10 cellular contexts compared by ENCODE assay signal in genomic region chr20:54475334-54476287, GRCh38. TPM values are rescaled to one million over a fixed set of nuclear protein-coding genes. Genes with fewer than 3 reads are reported as not detected.
DNase-seq lines count a peak whose midpoint lies in the region; ATAC-seq, FAIRE-seq and TF ChIP-seq lines count a peak whose summit lies in the region.
"Had no signal": no experiment of that assay in that cellular context is flagged by ENCODE, and none has a peak within 500 bp of the region (broad histone marks: within the 10 kb centered on the region; RNA-seq: fewer than 3 reads in every experiment).

Gene DOK5 (plus strand): TSS chr20:54475593. CDS start chr20:54475947, 354 bp downstream.

- no peaks in the 10 kb centered on the region for H3K36me3 ChIP-seq in H1 (ENCODE audit: control insufficient read depth in 2 of 4, insufficient read depth in 4 of 4, low read length in 3 of 4)
- H3K36me3 ChIP-seq in lung (ENCODE audit: control insufficient read depth in 2 of 2, insufficient read depth in 2 of 2, low read length in 2 of 2), result no peaks in the 10 kb centered on the region
- no peaks in the 10 kb centered on the region for H3K36me3 ChIP-seq in Caco-2 (ENCODE audit: control insufficient read depth, insufficient read depth, low read length)

- H3K4me3 ChIP-seq in H1 (ENCODE audit: extremely low read depth in 1 of 4, insufficient read depth in 2 of 4, low read depth in 3 of 4, low read length in 4 of 4) (peak within 1 kb of the TSS; percentile 64 to 96 (median 87)), lung (peak within 1 kb of the TSS; percentile 45), Caco-2 (ENCODE audit: low read depth, low read length) (no peak within 1 kb of the TSS)

- 0 out of 2 replicates have a peak within 1 kb of the TSS, but pooled peaks have one; percentile 84 for H2BK20ac ChIP-seq in H1 (ENCODE audit: low read length)

- H3K27ac Mint-ChIP-seq in Caco-2 (ENCODE audit: unreplicated experiment), result no peak within 1 kb of the TSS

- no peaks in the 10 kb centered on the region for H3K4me1 Mint-ChIP-seq in Caco-2 (ENCODE audit: low read depth, unreplicated experiment)

- no peak within 1 kb of the TSS for H3K14ac ChIP-seq in H1 (ENCODE audit: insufficient read length)

- DNase-seq in DMS 273 (lab: John Stamatoyannopoulos, UW; ENCODE audit: unreplicated experiment), result peak; percentile 48
- DNase-seq in DMS 273 treated with DMSO at 0.1 percent for 48 hours (lab: John Stamatoyannopoulos, UW), result no peak
- DNase-seq in H1 (ENCODE audit: low read depth in 1 of 2, low spot score in 2 of 2), result peak in 1 of 2 experiments; percentile 80
- no peak for DNase-seq in lung (ENCODE audit: low spot score)
- DNase-seq in HT-29 (ENCODE audit: low spot score), result no peak
- no peak for DNase-seq in Caco-2

- WGBS in H1 (ENCODE audit: extremely low coverage in 1 of 2, insufficient coverage in 1 of 2, insufficient read length in 1 of 2, insufficient replicate concordance in 2 of 2, low coverage in 1 of 2, low lambda C conversion rate in 2 of 2, missing lambda C conversion rate in 1 of 2), 2 experiments, result 1% methylated on average over 53 of the region's 75 CpGs; no CpG with 5 or more reads in 1 of the 2 experiments
- 0 to 2% methylated on average over 53 to 75 of the region's 75 CpGs for WGBS in lung, 2 donors

- no peaks in the 10 kb centered on the region for H3K9me3 ChIP-seq in H1 (ENCODE audit: insufficient read depth in 2 of 2, low read depth in 1 of 2, low read length in 1 of 2)
- peaks cover 0 to 3% of the 10 kb centered on the region in 2 donors for H3K9me3 ChIP-seq in lung (ENCODE audit: control insufficient read depth in 2 of 2, insufficient read depth in 1 of 2, low read length in 1 of 2)
- H3K9me3 ChIP-seq in Caco-2, result no peaks in the 10 kb centered on the region

- peak within 1 kb of the TSS; percentile 95 to 96 for H3K4me2 ChIP-seq in H1 (ENCODE audit: insufficient read depth in 1 of 2, low read depth in 2 of 2, low read length in 2 of 2)

- POLR2A ChIA-PET in H1 (lab: Charles Lee; ENCODE audit: partially characterized antibody) (no interaction called here), Caco-2 (lab: Charles Lee) (no interaction called here)

- H4K20me1 ChIP-seq in H1 (replicated peaks in 1 of 2; ENCODE audit: control insufficient read depth in 1 of 2, insufficient read depth in 2 of 2, low read length in 2 of 2), result no peaks in the 10 kb centered on the region

- peaks cover 19% of the 10 kb centered on the region for H3K27me3 Mint-ChIP-seq in Caco-2 (ENCODE audit: insufficient read depth, unreplicated experiment)

- H3K4me1 ChIP-seq in H1 (replicated peaks in 1 of 4; ENCODE audit: control insufficient read depth in 3 of 4, insufficient read depth in 4 of 4, low read length in 3 of 4) (peaks cover 5 to 19% (median 7%) of the 10 kb centered on the region in 4 experiments; a peak in 5 of 7 replicates), lung (ENCODE audit: control insufficient read depth in 2 of 2, insufficient read depth in 2 of 2, low read length in 2 of 2) (peaks cover 0 to 11% of the 10 kb centered on the region in 2 donors), Caco-2 (no peaks in the 10 kb centered on the region)

- H3K36me3 Mint-ChIP-seq in Caco-2 (ENCODE audit: insufficient read depth, unreplicated experiment), result no peaks in the 10 kb centered on the region

- H3K56ac ChIP-seq in H1 (replicated peaks; ENCODE audit: insufficient read length, low read depth, low read length), result no peak within 1 kb of the TSS

- TF ChIP-seq EP300 in H1 (IDR thresholded peaks at IDR 0.05; ENCODE audit: borderline replicate concordance in 1 of 2, low read depth in 2 of 2, low read length in 2 of 2), result no peak

- intact Hi-C loops in Caco-2 (cut with micrococcal nuclease; ENCODE audit: unreplicated experiment), result no loop called here

- H3K27me3 ChIP-seq in H1 (replicated peaks in 1 of 4; ENCODE audit: control insufficient read depth in 3 of 4, extremely low read depth in 1 of 4, insufficient read depth in 3 of 4, low read length in 3 of 4) (no peaks in the 10 kb centered on the region; a peak in 2 of 7 replicates), lung (ENCODE audit: control insufficient read depth, insufficient read depth) (peaks cover 8% of the 10 kb centered on the region), Caco-2 (replicated peaks; ENCODE audit: control insufficient read depth, insufficient read depth, low read length) (no peaks in the 10 kb centered on the region)

- no peak within 1 kb of the TSS for H2BK5ac ChIP-seq in H1 (ENCODE audit: low read depth, low read length)

- peak within 1 kb of the TSS; percentile 89 for H2AFZ ChIP-seq in H1 (ENCODE audit: low read length)

- FAIRE-seq in H1 (lab: Jason Lieb, UNC), result no peak

- H3K23me2 ChIP-seq in H1 (ENCODE audit: low read depth, low read length), result peaks cover 10% of the 10 kb centered on the region

- TF ChIP-seq CTCF in H1 (IDR thresholded peaks at IDR 0.05; ENCODE audit: control extremely low read depth in 1 of 3, insufficient read depth in 1 of 3, low read depth in 1 of 3, low read length in 3 of 3) (no peak), lung (IDR thresholded peaks at IDR 0.05; ENCODE audit: control extremely low read depth, extremely low read depth) (no peak), Caco-2 (IDR thresholded peaks at IDR 0.05; ENCODE audit: insufficient read depth in 1 of 2, low read depth in 1 of 2, low read length in 1 of 2, severe bottlenecking in 1 of 2, unreplicated experiment in 1 of 2) (no peak)

- H2BK120ac ChIP-seq in H1 (replicated peaks; ENCODE audit: low read depth, low read length), result peak within 1 kb of the TSS; percentile 39

- peak within 1 kb of the TSS; percentile 77; the same call in 1 of the 2 replicates for H2BK12ac ChIP-seq in H1 (ENCODE audit: low read depth, low read length)

- H4K8ac ChIP-seq in H1 (ENCODE audit: extremely low read depth, insufficient read depth, low read length), result no peak within 1 kb of the TSS

- H3K18ac ChIP-seq in H1 (ENCODE audit: extremely low read depth, low read length), result peak within 1 kb of the TSS; percentile 65; the same call in 1 of the 2 replicates

- no peak; a peak in 1 of 4 replicates for TF ChIP-seq RAD21 in H1 (IDR thresholded peaks at IDR 0.05 in 1 of 2, conservative IDR thresholded peaks at IDR 0.05 in 1 of 2; ENCODE audit: low read depth in 2 of 2, low read length in 2 of 2)

- peaks cover 0 to 7% of the 10 kb centered on the region in 2 experiments; a peak in 1 of 4 replicates for H3K79me2 ChIP-seq in H1 (ENCODE audit: control insufficient read depth in 1 of 2, insufficient read depth in 2 of 2, low read length in 2 of 2)

- peak within 1 kb of the TSS; percentile 35 to 61 (median 52); a peak in 5 of 7 replicates for H3K9ac ChIP-seq in H1 (replicated peaks in 1 of 4; ENCODE audit: extremely low read depth in 1 of 4, low read depth in 3 of 4, low read length in 3 of 4)

- no peak within 1 kb of the TSS for H4K91ac ChIP-seq in H1 (replicated peaks; ENCODE audit: insufficient read length, low read length)

- H4K5ac ChIP-seq in H1 (ENCODE audit: insufficient read length, low read depth, low read length), result no peak within 1 kb of the TSS

- no peak within 1 kb of the TSS for H3K23ac ChIP-seq in H1 (ENCODE audit: insufficient read length)

- no peak within 1 kb of the TSS for H3K4me3 Mint-ChIP-seq in Caco-2 (ENCODE audit: unreplicated experiment)

- ATAC-seq in lung (ENCODE audit: insufficient read depth, low FRiP score) (peak; percentile 31), GM18858 (IDR thresholded peaks at IDR 0.05; ENCODE audit: unreplicated experiment) (no peak)

- peak within 1 kb of the TSS; percentile 16; the same call in 1 of the 2 replicates for H2BK15ac ChIP-seq in H1 (ENCODE audit: low read length)

- BruUV-seq in Caco-2 (replicated peaks; lab: Mats Ljungman, UMichigan), result no TSS peak

- CTCF ChIA-PET in H1 (lab: Charles Lee; ENCODE audit: partially characterized antibody), result no interaction called here
- CTCF ChIA-PET in Caco-2 (lab: Charles Lee), result interaction anchor here (0.6 kb wide), 1 partner anchor 255 kb away, joined by 4 read pairs; no protein-coding TSS in a partner anchor

- H3K4ac ChIP-seq in H1 (replicated peaks; ENCODE audit: insufficient read length, low read depth, low read length), result no peak within 1 kb of the TSS

- H2AK5ac ChIP-seq in H1 (ENCODE audit: low read depth, low read length), result no peak within 1 kb of the TSS

- no peaks in the 10 kb centered on the region for H3K79me1 ChIP-seq in H1 (ENCODE audit: low read depth, low read length)

- peaks cover 10% of the 10 kb centered on the region for H3K9me3 Mint-ChIP-seq in Caco-2 (ENCODE audit: unreplicated experiment)

- no peak for TF ChIP-seq POLR2A in H1 (IDR thresholded peaks at IDR 0.05; ENCODE audit: control extremely low read depth in 1 of 2, low read depth in 2 of 2, low read length in 2 of 2)

- no peak within 1 kb of the TSS for H3K27ac ChIP-seq in H1 (ENCODE audit: low read depth, low read length)
- no peak within 1 kb of the TSS for H3K27ac ChIP-seq in lung (ENCODE audit: low read depth in 1 of 2, low read length in 1 of 2)
- no peak within 1 kb of the TSS for H3K27ac ChIP-seq in temporal lobe (ENCODE audit: low read depth, low read length)
- H3K27ac ChIP-seq: 22Rv1 had no signal

TF ChIP-seq in H1, 55 proteins besides CTCF, POLR2A, EP300 and RAD21 (continues in another document):
- TF ChIP-seq KDM4A (IDR thresholded peaks at IDR 0.05; ENCODE audit: low read depth, low read length, severe bottlenecking) (peak; percentile 26), SAP30 (IDR thresholded peaks at IDR 0.05; ENCODE audit: insufficient read depth, insufficient replicate concordance, low read length) (peak; percentile 57), SIN3A (conservative IDR thresholded peaks at IDR 0.05 in 1 of 2, IDR thresholded peaks at IDR 0.05 in 1 of 2; ENCODE audit: low read depth in 1 of 2, low read length in 2 of 2) (0 out of 4 replicates have a peak, but pooled peaks have one; percentile 21 to 47)

RNA-seq across cellular contexts. Expression of gene DOK5, which starts in this region (rescaled TPM):
- total RNA-seq in H1 (2021; fragmentation: NEBNext Ultra II Directional; extraction: Animal tissue kit (Norgen Biotek cat#: 25700)), result 13.0 and 15.0 TPM in 2 replicates
- 7.8 and 8.9 TPM in 2 replicates for polyA plus RNA-seq in H1 (2011; rRNA removed)
- 8.8 TPM for polyA plus RNA-seq in H1 (2011; cell fraction: cytosol; rRNA removed)
- polyA plus RNA-seq in H1 (2011; cell fraction: nucleus; rRNA removed), result 4.4 TPM
- polyA plus RNA-seq in H1 (2012, experiment 1 of 2), result 12.6 to 14.3 TPM (median 13.6 TPM) in 4 replicates
- 17.2 TPM for polyA plus RNA-seq in H1 (2012, experiment 2 of 2)
- polyA plus RNA-seq in H1 (2013, experiment 1 of 2), result 7.5 TPM
- 7.0 TPM for polyA plus RNA-seq in H1 (2013, experiment 2 of 2)
- polyA minus RNA-seq in H1 (2011; rRNA and poly(A)+ RNA removed), result 9.9 and 10.8 TPM in 2 replicates
- 3.8 TPM for polyA minus RNA-seq in H1 (2011; cell fraction: cytosol; rRNA and poly(A)+ RNA removed)
- polyA minus RNA-seq in H1 (2011; cell fraction: nucleus; rRNA and poly(A)+ RNA removed), result 6.2 TPM
- total RNA-seq in lung, result 1 to 10 TPM in 1 of 2 donors, under 1 TPM in 1; 0.55 to 3.1 TPM
- polyA plus RNA-seq in lung, result under 1 TPM; 0.37 TPM
- 152 TPM for total RNA-seq in temporal lobe
- not detected in 2 replicates for total RNA-seq in HT-29 (2014; rRNA removed; shearing (Covaris generic))
- not detected in 2 replicates for total RNA-seq in Caco-2 (2022)
- total RNA-seq: dermis microvascular lymphatic vessel endothelial cell had no signal
